Comparison of ENCODE assay signal across 2 cellular contexts in the genomic region with DNA sequence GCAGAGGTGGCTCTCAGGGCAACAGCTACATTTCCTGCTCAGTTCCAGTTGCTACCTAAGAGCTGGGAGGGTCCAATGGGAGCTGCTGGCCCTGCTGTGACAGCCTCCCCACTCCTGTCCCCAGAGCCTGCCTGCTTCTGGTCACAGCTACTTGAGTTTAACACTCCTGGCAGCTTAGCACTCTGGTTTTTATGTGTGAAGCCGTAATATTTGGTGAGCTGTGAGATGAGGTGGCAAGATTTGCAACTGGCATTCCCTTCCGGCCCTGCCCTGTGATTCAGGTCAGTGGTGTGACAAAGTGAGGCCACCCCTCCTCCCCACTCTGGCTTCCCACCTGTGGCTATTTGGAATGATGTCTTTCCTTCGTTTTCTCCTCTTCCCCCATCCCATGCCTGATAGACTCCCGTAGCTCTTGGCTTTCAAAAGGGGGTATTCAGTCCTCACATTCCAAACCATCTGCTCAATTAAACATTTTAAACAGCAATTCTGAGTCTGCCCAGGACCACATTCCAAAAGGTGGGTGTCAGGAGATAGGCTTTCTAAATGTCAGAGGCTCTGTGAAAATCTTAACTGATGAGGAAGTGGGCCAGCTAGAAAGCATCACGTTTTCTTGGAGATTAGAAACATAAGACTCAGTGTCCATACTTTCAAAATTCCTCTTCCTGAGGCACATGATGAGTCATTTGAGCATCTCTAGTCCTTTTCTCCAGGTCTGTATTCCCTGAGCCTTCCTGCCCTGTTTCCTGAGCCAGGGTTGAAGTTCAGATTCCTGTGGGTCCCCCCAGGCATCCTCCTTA.
TF ChIP-seq lines count a peak whose summit lies in the region.

No MANE protein-coding gene starts in this region.

TF ChIP-seq in GM12891, 5 proteins besides CTCF, POLR2A, EP300 and RAD21:
- no peak for TF ChIP-seq POLR2AphosphoS5 (IDR thresholded peaks at IDR 0.05; ENCODE audit: low read depth, low read length)
- TF ChIP-seq TAF1 (IDR thresholded peaks at IDR 0.05; ENCODE audit: low read depth, low read length) = no peak
- TF ChIP-seq SPI1 (IDR thresholded peaks at IDR 0.05; ENCODE audit: low read depth, low read length) = peak; percentile 60
- no peak for TF ChIP-seq POU2F2 (IDR thresholded peaks at IDR 0.05; ENCODE audit: low read depth, low read length)
TF ChIP-seq in GM12891: peak in this region for 1.

TF ChIP-seq in K562, 482 proteins besides CTCF, POLR2A, EP300 and RAD21:
- TF ChIP-seq ZNF263 (CRISPR knock-in tag; IDR thresholded peaks at IDR 0.05; ENCODE audit: borderline replicate concordance) (no peak), CBX2 (IDR thresholded peaks at IDR 0.05; ENCODE audit: insufficient read depth, low read length, poor library complexity, severe bottlenecking) (no peak), TEAD4 (IDR thresholded peaks at IDR 0.05; ENCODE audit: low read length) (peak; percentile 23; the same call in 1 of the 2 replicates), TEAD4 (CRISPR knock-in tag; IDR thresholded peaks at IDR 0.05; ENCODE audit: borderline replicate concordance) (no peak), BACH1 (tag; IDR thresholded peaks at IDR 0.05) (no peak), ARNT (IDR thresholded peaks at IDR 0.05) (no peak), KDM4B (IDR thresholded peaks at IDR 0.05; ENCODE audit: borderline replicate concordance in 2 of 2, low read depth in 1 of 2) (no peak), SPI1 (IDR thresholded peaks at IDR 0.05; ENCODE audit: borderline replicate concordance, low read depth, low read length) (peak; percentile 57; the same call in 1 of the 2 replicates), SMARCC2 (IDR thresholded peaks at IDR 0.05; ENCODE audit: low read depth) (no peak), ZNF143 (CRISPR knock-in tag; IDR thresholded peaks at IDR 0.05) (no peak), ZNF668 (CRISPR knock-in tag; IDR thresholded peaks at IDR 0.05) (no peak), ZNF384 (IDR thresholded peaks at IDR 0.05; ENCODE audit: low read depth, low read length) (no peak), THRAP3 (IDR thresholded peaks at IDR 0.05; ENCODE audit: borderline replicate concordance) (no peak), TEAD1 (CRISPR knock-in tag; IDR thresholded peaks at IDR 0.05) (no peak), TARDBP (IDR thresholded peaks at IDR 0.05) (no peak), SRSF7 (optimal IDR thresholded peaks at IDR 0.05; ENCODE audit: low read depth, low read length) (no peak), OTX1 (CRISPR knock-in tag; IDR thresholded peaks at IDR 0.05) (no peak), ATF7 (IDR thresholded peaks at IDR 0.05) (no peak), ETV6 (IDR thresholded peaks at IDR 0.05; ENCODE audit: borderline replicate concordance in 1 of 2, low read depth in 2 of 2, low read length in 1 of 2) (no peak), ETV6 (CRISPR knock-in tag; IDR thresholded peaks at IDR 0.05; ENCODE audit: borderline replicate concordance) (no peak), GABPB2 (CRISPR knock-in tag; conservative IDR thresholded peaks at IDR 0.05) (no peak), ZNF24 (IDR thresholded peaks at IDR 0.05) (no peak), PCBP1 (IDR thresholded peaks at IDR 0.05; ENCODE audit: low read depth, low read length, poor library complexity, severe bottlenecking) (no peak), GATA2 (CRISPR knock-in tag; IDR thresholded peaks at IDR 0.05) (no peak), STAG1 (CRISPR knock-in tag; IDR thresholded peaks at IDR 0.05; ENCODE audit: borderline replicate concordance) (no peak), NCOA4 (IDR thresholded peaks at IDR 0.05; ENCODE audit: partially characterized antibody) (no peak), MCM5 (IDR thresholded peaks at IDR 0.05; ENCODE audit: low read depth) (no peak), BHLHE40 (IDR thresholded peaks at IDR 0.05; ENCODE audit: low read length) (peak; percentile 25; the same call in 1 of the 2 replicates), ZNF696 (CRISPR knock-in tag; conservative IDR thresholded peaks at IDR 0.05) (no peak), NR2C1 (IDR thresholded peaks at IDR 0.05) (no peak), NR2C1 (tag; IDR thresholded peaks at IDR 0.05) (no peak), CCNT2 (IDR thresholded peaks at IDR 0.05; ENCODE audit: borderline replicate concordance, extremely low read depth, insufficient read length, low read depth, low read length) (no peak), JUNB (CRISPR knock-in tag; conservative IDR thresholded peaks at IDR 0.05) (no peak), CCAR2 (IDR thresholded peaks at IDR 0.05; ENCODE audit: low read depth, low read length) (no peak), ARID1B (IDR thresholded peaks at IDR 0.05) (0 out of 2 replicates have a peak, but pooled peaks have one; percentile 16), ZNF699 (CRISPR knock-in tag; IDR thresholded peaks at IDR 0.05; ENCODE audit: insufficient replicate concordance) (no peak), CBX5 (IDR thresholded peaks at IDR 0.05; ENCODE audit: borderline replicate concordance, low read depth) (no peak)
- TF ChIP-seq, protein P1, sequence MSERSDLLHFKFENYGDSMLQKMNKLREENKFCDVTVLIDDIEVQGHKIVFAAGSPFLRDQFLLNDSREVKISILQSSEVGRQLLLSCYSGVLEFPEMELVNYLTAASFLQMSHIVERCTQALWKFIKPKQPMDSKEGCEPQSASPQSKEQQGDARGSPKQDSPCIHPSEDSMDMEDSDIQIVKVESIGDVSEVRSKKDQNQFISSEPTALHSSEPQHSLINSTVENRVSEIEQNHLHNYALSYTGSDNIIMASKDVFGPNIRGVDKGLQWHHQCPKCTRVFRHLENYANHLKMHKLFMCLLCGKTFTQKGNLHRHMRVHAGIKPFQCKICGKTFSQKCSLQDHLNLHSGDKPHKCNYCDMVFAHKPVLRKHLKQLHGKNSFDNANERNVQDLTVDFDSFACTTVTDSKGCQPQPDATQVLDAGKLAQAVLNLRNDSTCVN (CRISPR knock-in tag; IDR thresholded peaks at IDR 0.05) = no peak
- TF ChIP-seq, protein P2, sequence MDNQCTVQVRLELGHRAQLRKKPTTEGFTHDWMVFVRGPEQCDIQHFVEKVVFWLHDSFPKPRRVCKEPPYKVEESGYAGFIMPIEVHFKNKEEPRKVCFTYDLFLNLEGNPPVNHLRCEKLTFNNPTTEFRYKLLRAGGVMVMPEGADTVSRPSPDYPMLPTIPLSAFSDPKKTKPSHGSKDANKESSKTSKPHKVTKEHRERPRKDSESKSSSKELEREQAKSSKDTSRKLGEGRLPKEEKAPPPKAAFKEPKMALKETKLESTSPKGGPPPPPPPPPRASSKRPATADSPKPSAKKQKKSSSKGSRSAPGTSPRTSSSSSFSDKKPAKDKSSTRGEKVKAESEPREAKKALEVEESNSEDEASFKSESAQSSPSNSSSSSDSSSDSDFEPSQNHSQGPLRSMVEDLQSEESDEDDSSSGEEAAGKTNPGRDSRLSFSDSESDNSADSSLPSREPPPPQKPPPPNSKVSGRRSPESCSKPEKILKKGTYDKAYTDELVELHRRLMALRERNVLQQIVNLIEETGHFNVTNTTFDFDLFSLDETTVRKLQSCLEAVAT (IDR thresholded peaks at IDR 0.05) = no peak
- TF ChIP-seq, protein P3, sequence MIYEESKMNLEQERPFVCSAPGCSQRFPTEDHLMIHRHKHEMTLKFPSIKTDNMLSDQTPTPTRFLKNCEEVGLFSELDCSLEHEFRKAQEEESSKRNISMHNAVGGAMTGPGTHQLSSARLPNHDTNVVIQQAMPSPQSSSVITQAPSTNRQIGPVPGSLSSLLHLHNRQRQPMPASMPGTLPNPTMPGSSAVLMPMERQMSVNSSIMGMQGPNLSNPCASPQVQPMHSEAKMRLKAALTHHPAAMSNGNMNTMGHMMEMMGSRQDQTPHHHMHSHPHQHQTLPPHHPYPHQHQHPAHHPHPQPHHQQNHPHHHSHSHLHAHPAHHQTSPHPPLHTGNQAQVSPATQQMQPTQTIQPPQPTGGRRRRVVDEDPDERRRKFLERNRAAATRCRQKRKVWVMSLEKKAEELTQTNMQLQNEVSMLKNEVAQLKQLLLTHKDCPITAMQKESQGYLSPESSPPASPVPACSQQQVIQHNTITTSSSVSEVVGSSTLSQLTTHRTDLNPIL (CRISPR knock-in tag; IDR thresholded peaks at IDR 0.05) = no peak
- TF ChIP-seq, protein P4, sequence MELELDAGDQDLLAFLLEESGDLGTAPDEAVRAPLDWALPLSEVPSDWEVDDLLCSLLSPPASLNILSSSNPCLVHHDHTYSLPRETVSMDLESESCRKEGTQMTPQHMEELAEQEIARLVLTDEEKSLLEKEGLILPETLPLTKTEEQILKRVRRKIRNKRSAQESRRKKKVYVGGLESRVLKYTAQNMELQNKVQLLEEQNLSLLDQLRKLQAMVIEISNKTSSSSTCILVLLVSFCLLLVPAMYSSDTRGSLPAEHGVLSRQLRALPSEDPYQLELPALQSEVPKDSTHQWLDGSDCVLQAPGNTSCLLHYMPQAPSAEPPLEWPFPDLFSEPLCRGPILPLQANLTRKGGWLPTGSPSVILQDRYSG (tag; conservative IDR thresholded peaks at IDR 0.05; ENCODE audit: low read depth) = no peak
- TF ChIP-seq, protein P5, sequence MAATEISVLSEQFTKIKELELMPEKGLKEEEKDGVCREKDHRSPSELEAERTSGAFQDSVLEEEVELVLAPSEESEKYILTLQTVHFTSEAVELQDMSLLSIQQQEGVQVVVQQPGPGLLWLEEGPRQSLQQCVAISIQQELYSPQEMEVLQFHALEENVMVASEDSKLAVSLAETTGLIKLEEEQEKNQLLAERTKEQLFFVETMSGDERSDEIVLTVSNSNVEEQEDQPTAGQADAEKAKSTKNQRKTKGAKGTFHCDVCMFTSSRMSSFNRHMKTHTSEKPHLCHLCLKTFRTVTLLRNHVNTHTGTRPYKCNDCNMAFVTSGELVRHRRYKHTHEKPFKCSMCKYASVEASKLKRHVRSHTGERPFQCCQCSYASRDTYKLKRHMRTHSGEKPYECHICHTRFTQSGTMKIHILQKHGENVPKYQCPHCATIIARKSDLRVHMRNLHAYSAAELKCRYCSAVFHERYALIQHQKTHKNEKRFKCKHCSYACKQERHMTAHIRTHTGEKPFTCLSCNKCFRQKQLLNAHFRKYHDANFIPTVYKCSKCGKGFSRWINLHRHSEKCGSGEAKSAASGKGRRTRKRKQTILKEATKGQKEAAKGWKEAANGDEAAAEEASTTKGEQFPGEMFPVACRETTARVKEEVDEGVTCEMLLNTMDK (IDR thresholded peaks at IDR 0.05; ENCODE audit: borderline replicate concordance, insufficient read depth, low read depth, low read length, poor library complexity, severe bottlenecking) = no peak
- TF ChIP-seq, protein P6, sequence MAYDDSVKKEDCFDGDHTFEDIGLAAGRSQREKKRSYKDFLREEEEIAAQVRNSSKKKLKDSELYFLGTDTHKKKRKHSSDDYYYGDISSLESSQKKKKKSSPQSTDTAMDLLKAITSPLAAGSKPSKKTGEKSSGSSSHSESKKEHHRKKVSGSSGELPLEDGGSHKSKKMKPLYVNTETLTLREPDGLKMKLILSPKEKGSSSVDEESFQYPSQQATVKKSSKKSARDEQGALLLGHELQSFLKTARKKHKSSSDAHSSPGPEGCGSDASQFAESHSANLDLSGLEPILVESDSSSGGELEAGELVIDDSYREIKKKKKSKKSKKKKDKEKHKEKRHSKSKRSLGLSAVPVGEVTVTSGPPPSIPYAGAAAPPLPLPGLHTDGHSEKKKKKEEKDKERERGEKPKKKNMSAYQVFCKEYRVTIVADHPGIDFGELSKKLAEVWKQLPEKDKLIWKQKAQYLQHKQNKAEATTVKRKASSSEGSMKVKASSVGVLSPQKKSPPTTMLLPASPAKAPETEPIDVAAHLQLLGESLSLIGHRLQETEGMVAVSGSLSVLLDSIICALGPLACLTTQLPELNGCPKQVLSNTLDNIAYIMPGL (CRISPR knock-in tag; IDR thresholded peaks at IDR 0.05) = no peak
- TF ChIP-seq, protein P7, sequence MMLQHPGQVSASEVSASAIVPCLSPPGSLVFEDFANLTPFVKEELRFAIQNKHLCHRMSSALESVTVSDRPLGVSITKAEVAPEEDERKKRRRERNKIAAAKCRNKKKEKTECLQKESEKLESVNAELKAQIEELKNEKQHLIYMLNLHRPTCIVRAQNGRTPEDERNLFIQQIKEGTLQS (IDR thresholded peaks at IDR 0.05) = peak; percentile 44; the same call in 1 of the 2 replicates
- TF ChIP-seq, protein P7 (CRISPR knock-in tag; conservative IDR thresholded peaks at IDR 0.05) = no peak
- TF ChIP-seq, protein P8, sequence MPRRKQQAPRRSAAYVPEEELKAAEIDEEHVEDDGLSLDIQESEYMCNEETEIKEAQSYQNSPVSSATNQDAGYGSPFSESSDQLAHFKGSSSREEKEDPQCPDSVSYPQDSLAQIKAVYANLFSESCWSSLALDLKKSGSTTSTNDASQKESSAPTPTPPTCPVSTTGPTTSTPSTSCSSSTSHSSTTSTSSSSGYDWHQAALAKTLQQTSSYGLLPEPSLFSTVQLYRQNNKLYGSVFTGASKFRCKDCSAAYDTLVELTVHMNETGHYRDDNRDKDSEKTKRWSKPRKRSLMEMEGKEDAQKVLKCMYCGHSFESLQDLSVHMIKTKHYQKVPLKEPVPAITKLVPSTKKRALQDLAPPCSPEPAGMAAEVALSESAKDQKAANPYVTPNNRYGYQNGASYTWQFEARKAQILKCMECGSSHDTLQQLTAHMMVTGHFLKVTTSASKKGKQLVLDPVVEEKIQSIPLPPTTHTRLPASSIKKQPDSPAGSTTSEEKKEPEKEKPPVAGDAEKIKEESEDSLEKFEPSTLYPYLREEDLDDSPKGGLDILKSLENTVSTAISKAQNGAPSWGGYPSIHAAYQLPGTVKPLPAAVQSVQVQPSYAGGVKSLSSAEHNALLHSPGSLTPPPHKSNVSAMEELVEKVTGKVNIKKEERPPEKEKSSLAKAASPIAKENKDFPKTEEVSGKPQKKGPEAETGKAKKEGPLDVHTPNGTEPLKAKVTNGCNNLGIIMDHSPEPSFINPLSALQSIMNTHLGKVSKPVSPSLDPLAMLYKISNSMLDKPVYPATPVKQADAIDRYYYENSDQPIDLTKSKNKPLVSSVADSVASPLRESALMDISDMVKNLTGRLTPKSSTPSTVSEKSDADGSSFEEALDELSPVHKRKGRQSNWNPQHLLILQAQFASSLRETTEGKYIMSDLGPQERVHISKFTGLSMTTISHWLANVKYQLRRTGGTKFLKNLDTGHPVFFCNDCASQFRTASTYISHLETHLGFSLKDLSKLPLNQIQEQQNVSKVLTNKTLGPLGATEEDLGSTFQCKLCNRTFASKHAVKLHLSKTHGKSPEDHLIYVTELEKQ (CRISPR knock-in tag; IDR thresholded peaks at IDR 0.05) = no peak
- TF ChIP-seq, protein P9, sequence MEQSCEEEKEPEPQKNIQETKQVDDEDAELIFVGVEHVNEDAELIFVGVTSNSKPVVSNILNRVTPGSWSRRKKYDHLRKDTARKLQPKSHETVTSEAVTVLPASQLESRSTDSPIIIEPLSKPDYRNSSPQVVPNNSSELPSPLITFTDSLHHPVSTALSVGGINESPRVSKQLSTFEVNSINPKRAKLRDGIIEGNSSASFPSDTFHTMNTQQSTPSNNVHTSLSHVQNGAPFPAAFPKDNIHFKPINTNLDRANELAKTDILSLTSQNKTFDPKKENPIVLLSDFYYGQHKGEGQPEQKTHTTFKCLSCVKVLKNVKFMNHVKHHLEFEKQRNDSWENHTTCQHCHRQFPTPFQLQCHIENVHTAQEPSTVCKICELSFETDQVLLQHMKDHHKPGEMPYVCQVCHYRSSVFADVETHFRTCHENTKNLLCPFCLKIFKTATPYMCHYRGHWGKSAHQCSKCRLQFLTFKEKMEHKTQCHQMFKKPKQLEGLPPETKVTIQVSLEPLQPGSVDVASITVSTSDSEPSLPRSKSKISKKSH (CRISPR knock-in tag; IDR thresholded peaks at IDR 0.05) = no peak
